31 cellular contexts compared by ENCODE assay signal in the genomic region with DNA sequence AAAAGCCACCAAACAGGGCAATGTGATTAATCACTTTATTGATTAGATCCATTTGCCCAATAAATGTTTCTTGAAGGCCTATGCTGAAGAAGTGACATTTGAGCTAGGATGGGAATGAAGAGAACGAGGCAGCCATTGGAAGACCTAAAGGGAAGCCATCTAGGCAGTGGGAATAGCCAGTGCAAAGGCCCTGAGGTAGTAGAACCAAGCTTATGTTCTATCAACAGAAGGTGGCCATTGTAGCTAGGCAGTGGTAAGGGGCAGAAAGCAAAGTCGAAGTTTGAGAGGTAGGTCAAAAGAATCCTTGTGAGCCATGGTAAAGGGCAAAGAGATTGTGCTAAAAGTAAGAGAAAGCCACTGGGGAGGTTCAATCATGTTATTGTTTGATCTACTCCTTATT.
"Had no signal": no experiment of that assay in that cellular context is flagged by ENCODE, and none has a peak within 500 bp of the region (broad histone marks: within the 10 kb centered on the region; RNA-seq: fewer than 3 reads in every experiment).

No MANE protein-coding gene starts in this region.

- H3K9ac ChIP-seq: neural progenitor cell, parathyroid adenoma had no signal

- H2AFZ ChIP-seq: neural progenitor cell, parathyroid adenoma had no signal

- H3K27ac Mint-ChIP-seq: natural killer cell; nephron; neural progenitor cell; progenitor cell of endocrine pancreas; stimulated activated memory B cell treated with anti-CD40 and anti-IgM and Interleukin-4, amounts not matched to agents 10 μg/mL and 1 μg/mL and 100 μg/mL, for 72 hours; stimulated activated naive CD8-positive, alpha-beta T cell treated with anti-CD3 and anti-CD28 coated beads, Interleukin-15, amount 100 ng/mL, for 72 hours; type B pancreatic cell had no signal

- H3K36me3 Mint-ChIP-seq: neural progenitor cell had no signal

- H3K27ac ChIP-seq: neural progenitor cell, ovary, parathyroid adenoma, psoas muscle, skin epidermis, spleen, suprapubic skin, testis, tibial artery, transverse colon, upper lobe of right lung had no signal

- H3K27me3 Mint-ChIP-seq: progenitor cell of endocrine pancreas; stimulated activated memory B cell treated with anti-CD40 and anti-IgM and Interleukin-4, amounts not matched to agents 10 μg/mL and 1 μg/mL and 100 μg/mL, for 72 hours; stimulated activated naive CD8-positive, alpha-beta T cell treated with anti-CD3 and anti-CD28 coated beads, Interleukin-15, amount 100 ng/mL, for 72 hours; type B pancreatic cell had no signal

- H3K4me3 ChIP-seq: neural progenitor cell, ovary, psoas muscle, skin epidermis, smooth muscle cell, spleen, suprapubic skin, testis, tibial artery, transverse colon, upper lobe of right lung, uterus had no signal

- H3K79me2 ChIP-seq: parathyroid adenoma had no signal

- H3K4me3 Mint-ChIP-seq: natural killer cell; nephron; neural progenitor cell; stimulated activated memory B cell treated with anti-CD40 and anti-IgM and Interleukin-4, amounts not matched to agents 10 μg/mL and 1 μg/mL and 100 μg/mL, for 72 hours; stimulated activated naive CD8-positive, alpha-beta T cell treated with anti-CD3 and anti-CD28 coated beads, Interleukin-15, amount 100 ng/mL, for 72 hours; type B pancreatic cell had no signal

- H3K4me1 ChIP-seq: neural progenitor cell, parathyroid adenoma, psoas muscle, spleen, suprapubic skin, testis, tibial artery, transverse colon, upper lobe of right lung, uterus had no signal

- H3K9me3 ChIP-seq: ovary, psoas muscle, spleen, suprapubic skin, testis, tibial artery, transverse colon, upper lobe of right lung, uterus had no signal

- H3K4me2 ChIP-seq: neural progenitor cell, smooth muscle cell had no signal

- H3K36me3 ChIP-seq: neural progenitor cell, ovary, uterus had no signal

- H3K27me3 ChIP-seq: neural progenitor cell, ovary, spleen, suprapubic skin, testis, tibial artery, transverse colon, upper lobe of right lung, uterus had no signal

- H3K9me3 Mint-ChIP-seq: natural killer cell; nephron; neural progenitor cell; stimulated activated memory B cell treated with anti-CD40 and anti-IgM and Interleukin-4, amounts not matched to agents 10 μg/mL and 1 μg/mL and 100 μg/mL, for 72 hours; stimulated activated naive CD8-positive, alpha-beta T cell treated with anti-CD3 and anti-CD28 coated beads, Interleukin-15, amount 100 ng/mL, for 72 hours; type B pancreatic cell had no signal

- DNase-seq: natural killer cell; occipital lobe; ovary; posterior cingulate gyrus; psoas muscle; right cardiac atrium; spleen; stimulated activated CD4-positive, alpha-beta T cell treated with anti-CD3 and anti-CD28 coated beads, Interleukin-12 subunit alpha, Interleukin-12 subunit beta, amount 100 ng/mL, for 4 hours; stimulated activated CD4-positive, alpha-beta T cell treated with anti-CD3 and anti-CD28 coated beads, Interleukin-1b, Interleukin-23, amount 100 ng/mL, for 48 hours; stimulated activated CD4-positive, alpha-beta T cell treated with anti-CD3 and anti-CD28 coated beads, Interleukin-4, amount 100 ng/mL, for 1 hour; stimulated activated CD4-positive, alpha-beta T cell treated with anti-CD3 and anti-CD28 coated beads, Interleukin-4, amount 100 ng/mL, for 4 hours; stimulated activated CD8-positive, alpha-beta memory T cell treated with anti-CD3 and anti-CD28 coated beads, Interleukin-4, amount 100 ng/mL, for 48 hours; stimulated activated naive CD4-positive, alpha-beta T cell; stimulated activated naive CD8-positive, alpha-beta T cell treated with anti-CD3 and anti-CD28 coated beads, Interleukin-15, amount 100 ng/mL, for 72 hours; stimulated activated naive CD8-positive, alpha-beta T cell treated with anti-CD3 and anti-CD28 coated beads, Interleukin-15, Interleukin-2, amounts not matched to agents 100 U/mL and 50 U/mL, for 24 hours; substantia nigra; testis; tibial artery; transverse colon; upper lobe of right lung; uterus had no signal

- H3K4me1 Mint-ChIP-seq: nephron; stimulated activated memory B cell treated with anti-CD40 and anti-IgM and Interleukin-4, amounts not matched to agents 10 μg/mL and 1 μg/mL and 100 μg/mL, for 72 hours; stimulated activated naive CD8-positive, alpha-beta T cell treated with anti-CD3 and anti-CD28 coated beads, Interleukin-15, amount 100 ng/mL, for 72 hours had no signal

- ATAC-seq: natural killer cell; psoas muscle; right cardiac atrium; sciatic nerve; stimulated activated memory B cell treated with anti-CD40 and anti-IgM and Interleukin-4, amounts not matched to agents 10 μg/mL and 1 μg/mL and 100 μg/mL, for 72 hours; stimulated activated naive CD8-positive, alpha-beta T cell treated with anti-CD3 and anti-CD28 coated beads, Interleukin-15, amount 100 ng/mL, for 72 hours; stimulated activated naive CD8-positive, alpha-beta T cell treated with anti-CD3 and anti-CD28 coated beads, Interleukin-15, Interleukin-2, amounts not matched to agents 100 U/mL and 50 U/mL, for 24 hours; upper lobe of right lung had no signal
